11 cellular contexts compared by ENCODE assay signal in the genomic region with DNA sequence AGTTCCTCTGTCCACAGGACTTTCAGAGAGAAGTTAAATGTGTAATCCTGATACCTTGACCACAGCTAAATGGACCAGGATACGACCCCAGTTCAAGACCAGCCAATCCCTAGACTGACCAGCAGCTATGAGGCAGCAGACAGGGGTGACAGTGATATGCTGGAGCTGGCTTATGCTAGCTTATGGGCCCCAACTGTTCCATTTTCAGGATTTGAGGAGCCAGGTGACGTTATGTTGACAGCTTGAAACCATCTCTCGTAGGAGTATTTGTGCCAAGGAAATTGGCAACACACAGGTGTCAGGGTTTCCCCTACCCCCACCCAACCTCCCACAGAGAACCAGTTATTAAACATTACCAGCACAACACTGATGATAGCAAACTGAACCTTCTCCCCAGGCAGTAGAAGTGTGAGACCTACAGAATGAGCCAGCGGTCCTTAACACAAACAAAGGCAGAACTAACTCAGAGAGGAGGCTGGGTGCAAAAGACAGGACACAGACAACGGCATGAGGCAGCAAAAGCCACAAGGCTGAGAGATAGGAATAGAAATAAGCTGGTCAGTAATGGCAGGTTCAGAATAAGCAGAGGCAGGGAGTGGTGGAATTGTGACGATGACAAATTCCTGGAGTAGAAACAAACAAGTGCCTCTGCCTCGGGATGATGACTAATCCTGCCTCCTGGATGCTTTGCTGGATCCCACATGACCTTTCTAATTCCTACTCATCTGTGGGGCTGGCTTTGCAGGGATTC.
DNase-seq lines count a peak whose midpoint lies in the region; ATAC-seq and TF ChIP-seq lines count a peak whose summit lies in the region.
"Had no signal": no experiment of that assay in that cellular context is flagged by ENCODE, and none has a peak within 500 bp of the region (broad histone marks: within the 10 kb centered on the region; RNA-seq: fewer than 3 reads in every experiment).

No MANE protein-coding gene starts in this region.

- no peaks in the 10 kb centered on the region for H3K4me1 ChIP-seq in breast epithelium

- no peak for TF ChIP-seq CTCF in AG10803 (conservative IDR thresholded peaks at IDR 0.05; ENCODE audit: low read length)
- no peak for TF ChIP-seq CTCF in breast epithelium (IDR thresholded peaks at IDR 0.05)

- no peaks in the 10 kb centered on the region for H3K9me3 ChIP-seq in breast epithelium

- no peaks in the 10 kb centered on the region for H3K36me3 ChIP-seq in breast epithelium

- ATAC-seq in HG03045 (IDR thresholded peaks at IDR 0.05; ENCODE audit: unreplicated experiment) (peak; percentile 40), GM21825 (IDR thresholded peaks at IDR 0.05; ENCODE audit: unreplicated experiment) (no peak), GM21619 (IDR thresholded peaks at IDR 0.05; ENCODE audit: unreplicated experiment) (no peak)

- H3K27ac ChIP-seq in breast epithelium, result peak overlapping the region; percentile 56 to 74
- H3K27ac ChIP-seq: C4-2B had no signal

- H3K4me3 ChIP-seq in AG10803 (ENCODE audit: low read length), result no peak overlapping the region
- no peak overlapping the region for H3K4me3 ChIP-seq in breast epithelium

- intact Hi-C loops in breast epithelium (cut with DNase I; ENCODE audit: low total_unique reads), result loop anchor here (2.0 kb wide), 1 partner anchor 76 kb away; no protein-coding TSS in a partner anchor

- TF ChIP-seq POLR2A in breast epithelium (IDR thresholded peaks at IDR 0.05), result no peak

- DNase-seq in AG10803 (ENCODE audit: low read depth) (peak; percentile 38), breast epithelium (ENCODE audit: low spot score in 2 of 2) (no peak), kidney tubule cell (ENCODE audit: low spot score) (peak; percentile 95), NCI-H2171 (lab: John Stamatoyannopoulos, UW) (no peak)
- no peak for DNase-seq in activated T-cell treated with anti-CD3 and anti-CD28 coated beads, Interleukin-2, amount 50 U/mL, for 48 hours
- DNase-seq: H9, NCI-H345 had no signal

- H3K27me3 ChIP-seq in breast epithelium, result no peaks in the 10 kb centered on the region

Comparison
In these comparisons a context has a peak if more than half of its experiments do, and no peak if none do; other contexts are left out.
1. DNase-seq: peak in AG10803 (single experiment) and kidney tubule cell (single experiment); none in breast epithelium (0 of 2), NCI-H2171 (single experiment) and activated T-cell treated with anti-CD3 and anti-CD28 coated beads, Interleukin-2, amount 50 U/mL, for 48 hours (0 of 2).